In the genomic region with DNA sequence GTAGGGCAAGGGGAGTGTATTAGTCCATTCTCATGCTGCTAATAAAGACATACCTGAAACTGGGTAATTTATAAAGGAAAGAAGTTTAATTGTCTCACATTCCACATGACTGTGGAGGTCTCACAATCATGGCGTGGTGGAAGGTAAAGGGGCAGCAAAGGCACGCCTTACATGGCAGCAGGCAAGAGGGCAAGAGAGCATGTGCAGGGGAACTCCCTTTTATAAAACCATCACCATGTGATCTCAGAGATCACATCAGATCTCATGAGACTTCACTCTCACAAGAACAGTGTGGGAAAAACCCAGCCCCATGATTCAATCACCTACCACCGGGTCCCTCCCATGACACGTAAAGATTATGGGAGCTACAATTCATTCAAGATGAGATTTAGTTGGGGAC, we compare ENCODE assay signal across 2 cellular contexts.
TF ChIP-seq lines count a peak whose summit lies in the region.

No MANE protein-coding gene starts in this region.

TF ChIP-seq in SK-N-SH, 30 proteins besides CTCF, POLR2A, EP300 and RAD21 (continued from another document):
- no peak for TF ChIP-seq ZBTB33 (IDR thresholded peaks at IDR 0.05; ENCODE audit: borderline replicate concordance, low read depth)
- TF ChIP-seq, protein P1, sequence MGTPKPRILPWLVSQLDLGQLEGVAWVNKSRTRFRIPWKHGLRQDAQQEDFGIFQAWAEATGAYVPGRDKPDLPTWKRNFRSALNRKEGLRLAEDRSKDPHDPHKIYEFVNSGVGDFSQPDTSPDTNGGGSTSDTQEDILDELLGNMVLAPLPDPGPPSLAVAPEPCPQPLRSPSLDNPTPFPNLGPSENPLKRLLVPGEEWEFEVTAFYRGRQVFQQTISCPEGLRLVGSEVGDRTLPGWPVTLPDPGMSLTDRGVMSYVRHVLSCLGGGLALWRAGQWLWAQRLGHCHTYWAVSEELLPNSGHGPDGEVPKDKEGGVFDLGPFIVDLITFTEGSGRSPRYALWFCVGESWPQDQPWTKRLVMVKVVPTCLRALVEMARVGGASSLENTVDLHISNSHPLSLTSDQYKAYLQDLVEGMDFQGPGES (IDR thresholded peaks at IDR 0.05; ENCODE audit: low read depth, low read length): no peak
- no peak for TF ChIP-seq EZH2phosphoT487 (IDR thresholded peaks at IDR 0.05; ENCODE audit: borderline replicate concordance, low read depth)
- no peak for TF ChIP-seq GABPA (IDR thresholded peaks at IDR 0.05; ENCODE audit: low read depth)
- TF ChIP-seq YY1 (IDR thresholded peaks at IDR 0.05; ENCODE audit: low read depth): no peak
- TF ChIP-seq, protein P2, sequence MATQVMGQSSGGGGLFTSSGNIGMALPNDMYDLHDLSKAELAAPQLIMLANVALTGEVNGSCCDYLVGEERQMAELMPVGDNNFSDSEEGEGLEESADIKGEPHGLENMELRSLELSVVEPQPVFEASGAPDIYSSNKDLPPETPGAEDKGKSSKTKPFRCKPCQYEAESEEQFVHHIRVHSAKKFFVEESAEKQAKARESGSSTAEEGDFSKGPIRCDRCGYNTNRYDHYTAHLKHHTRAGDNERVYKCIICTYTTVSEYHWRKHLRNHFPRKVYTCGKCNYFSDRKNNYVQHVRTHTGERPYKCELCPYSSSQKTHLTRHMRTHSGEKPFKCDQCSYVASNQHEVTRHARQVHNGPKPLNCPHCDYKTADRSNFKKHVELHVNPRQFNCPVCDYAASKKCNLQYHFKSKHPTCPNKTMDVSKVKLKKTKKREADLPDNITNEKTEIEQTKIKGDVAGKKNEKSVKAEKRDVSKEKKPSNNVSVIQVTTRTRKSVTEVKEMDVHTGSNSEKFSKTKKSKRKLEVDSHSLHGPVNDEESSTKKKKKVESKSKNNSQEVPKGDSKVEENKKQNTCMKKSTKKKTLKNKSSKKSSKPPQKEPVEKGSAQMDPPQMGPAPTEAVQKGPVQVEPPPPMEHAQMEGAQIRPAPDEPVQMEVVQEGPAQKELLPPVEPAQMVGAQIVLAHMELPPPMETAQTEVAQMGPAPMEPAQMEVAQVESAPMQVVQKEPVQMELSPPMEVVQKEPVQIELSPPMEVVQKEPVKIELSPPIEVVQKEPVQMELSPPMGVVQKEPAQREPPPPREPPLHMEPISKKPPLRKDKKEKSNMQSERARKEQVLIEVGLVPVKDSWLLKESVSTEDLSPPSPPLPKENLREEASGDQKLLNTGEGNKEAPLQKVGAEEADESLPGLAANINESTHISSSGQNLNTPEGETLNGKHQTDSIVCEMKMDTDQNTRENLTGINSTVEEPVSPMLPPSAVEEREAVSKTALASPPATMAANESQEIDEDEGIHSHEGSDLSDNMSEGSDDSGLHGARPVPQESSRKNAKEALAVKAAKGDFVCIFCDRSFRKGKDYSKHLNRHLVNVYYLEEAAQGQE (IDR thresholded peaks at IDR 0.05; ENCODE audit: low read depth, low read length): no peak
- no peak for TF ChIP-seq RXRA (IDR thresholded peaks at IDR 0.05; ENCODE audit: borderline replicate concordance, low read depth)
- TF ChIP-seq MXI1 (IDR thresholded peaks at IDR 0.05; ENCODE audit: low read depth, low read length): no peak
- TF ChIP-seq, protein P3, sequence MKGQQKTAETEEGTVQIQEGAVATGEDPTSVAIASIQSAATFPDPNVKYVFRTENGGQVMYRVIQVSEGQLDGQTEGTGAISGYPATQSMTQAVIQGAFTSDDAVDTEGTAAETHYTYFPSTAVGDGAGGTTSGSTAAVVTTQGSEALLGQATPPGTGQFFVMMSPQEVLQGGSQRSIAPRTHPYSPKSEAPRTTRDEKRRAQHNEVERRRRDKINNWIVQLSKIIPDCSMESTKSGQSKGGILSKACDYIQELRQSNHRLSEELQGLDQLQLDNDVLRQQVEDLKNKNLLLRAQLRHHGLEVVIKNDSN (IDR thresholded peaks at IDR 0.05; ENCODE audit: borderline replicate concordance, low read depth): no peak
- no peak for TF ChIP-seq FOXJ3 (CRISPR knock-in tag; IDR thresholded peaks at IDR 0.05)
- no peak for TF ChIP-seq NFIC (IDR thresholded peaks at IDR 0.05; ENCODE audit: borderline replicate concordance)
- no peak for TF ChIP-seq ELF1 (IDR thresholded peaks at IDR 0.05)

TF ChIP-seq in SK-N-SH treated with all-trans-retinoic acid at 6 μM for 48 hours, 23 proteins besides CTCF, POLR2A, EP300 and RAD21 (continued from another document):
- TF ChIP-seq TSHZ2 (CRISPR knock-in tag; IDR thresholded peaks at IDR 0.05) (no peak), CSDC2 (CRISPR knock-in tag; IDR thresholded peaks at IDR 0.05) (no peak), ZNF565 (CRISPR knock-in tag; conservative IDR thresholded peaks at IDR 0.05; ENCODE audit: low read depth) (no peak), ARNTL (CRISPR knock-in tag; IDR thresholded peaks at IDR 0.05; ENCODE audit: borderline replicate concordance, low read depth) (no peak), OSR1 (CRISPR knock-in tag; IDR thresholded peaks at IDR 0.05) (no peak), ISL1 (CRISPR knock-in tag; IDR thresholded peaks at IDR 0.05) (no peak), ESRRG (CRISPR knock-in tag; IDR thresholded peaks at IDR 0.05) (no peak)
- TF ChIP-seq, protein P4, sequence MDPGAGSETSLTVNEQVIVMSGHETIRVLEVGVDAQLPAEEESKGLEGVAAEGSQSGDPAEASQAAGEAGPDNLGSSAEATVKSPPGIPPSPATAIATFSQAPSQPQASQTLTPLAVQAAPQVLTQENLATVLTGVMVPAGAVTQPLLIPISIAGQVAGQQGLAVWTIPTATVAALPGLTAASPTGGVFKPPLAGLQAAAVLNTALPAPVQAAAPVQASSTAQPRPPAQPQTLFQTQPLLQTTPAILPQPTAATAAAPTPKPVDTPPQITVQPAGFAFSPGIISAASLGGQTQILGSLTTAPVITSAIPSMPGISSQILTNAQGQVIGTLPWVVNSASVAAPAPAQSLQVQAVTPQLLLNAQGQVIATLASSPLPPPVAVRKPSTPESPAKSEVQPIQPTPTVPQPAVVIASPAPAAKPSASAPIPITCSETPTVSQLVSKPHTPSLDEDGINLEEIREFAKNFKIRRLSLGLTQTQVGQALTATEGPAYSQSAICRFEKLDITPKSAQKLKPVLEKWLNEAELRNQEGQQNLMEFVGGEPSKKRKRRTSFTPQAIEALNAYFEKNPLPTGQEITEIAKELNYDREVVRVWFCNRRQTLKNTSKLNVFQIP (CRISPR knock-in tag; IDR thresholded peaks at IDR 0.05; ENCODE audit: borderline replicate concordance, low read depth): no peak
- TF ChIP-seq, protein P5, sequence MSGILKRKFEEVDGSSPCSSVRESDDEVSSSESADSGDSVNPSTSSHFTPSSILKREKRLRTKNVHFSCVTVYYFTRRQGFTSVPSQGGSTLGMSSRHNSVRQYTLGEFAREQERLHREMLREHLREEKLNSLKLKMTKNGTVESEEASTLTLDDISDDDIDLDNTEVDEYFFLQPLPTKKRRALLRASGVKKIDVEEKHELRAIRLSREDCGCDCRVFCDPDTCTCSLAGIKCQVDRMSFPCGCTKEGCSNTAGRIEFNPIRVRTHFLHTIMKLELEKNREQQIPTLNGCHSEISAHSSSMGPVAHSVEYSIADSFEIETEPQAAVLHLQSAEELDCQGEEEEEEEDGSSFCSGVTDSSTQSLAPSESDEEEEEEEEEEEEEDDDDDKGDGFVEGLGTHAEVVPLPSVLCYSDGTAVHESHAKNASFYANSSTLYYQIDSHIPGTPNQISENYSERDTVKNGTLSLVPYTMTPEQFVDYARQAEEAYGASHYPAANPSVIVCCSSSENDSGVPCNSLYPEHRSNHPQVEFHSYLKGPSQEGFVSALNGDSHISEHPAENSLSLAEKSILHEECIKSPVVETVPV (CRISPR knock-in tag; IDR thresholded peaks at IDR 0.05): no peak
